Comparison of ENCODE assay signal across 19 cellular contexts in genomic region chr1:184380468-184380867, GRCh38. TPM values are rescaled to one million over a fixed set of nuclear protein-coding genes. Genes with fewer than 3 reads are reported as not detected.
A peak's percentile ranks its signal among the peaks of the same experiment; 100 is the strongest.
DNase-seq lines count a peak whose midpoint lies in the region; ATAC-seq and TF ChIP-seq lines count a peak whose summit lies in the region.
"Had no signal": no experiment of that assay in that cellular context is flagged by ENCODE, and none has a peak within 500 bp of the region (broad histone marks: within the 10 kb centered on the region; RNA-seq: fewer than 3 reads in every experiment).

No MANE protein-coding gene starts in this region.

- no peak overlapping the region for H3K4me3 ChIP-seq in CD8-positive, alpha-beta memory T cell (ENCODE audit: low read length)
- no peak overlapping the region for H3K4me3 ChIP-seq in body of pancreas
- H3K4me3 ChIP-seq in naive thymus-derived CD4-positive, alpha-beta T cell (ENCODE audit: low read length): no peak overlapping the region
- H3K4me3 ChIP-seq: MG63 had no signal

- POLR2A ChIA-PET in activated CD4-positive, alpha-beta T cell treated with anti-CD3 and anti-CD28 coated beads for 36 hours (lab: Charles Lee): no interaction called here
- POLR2A ChIA-PET in CD8-positive, alpha-beta memory T cell (lab: Charles Lee): no interaction called here
- POLR2A ChIA-PET in naive thymus-derived CD4-positive, alpha-beta T cell (lab: Charles Lee): no interaction called here

- no peaks in the 10 kb centered on the region for H3K4me1 ChIP-seq in CD8-positive, alpha-beta memory T cell (ENCODE audit: insufficient read depth, low read length)
- H3K4me1 ChIP-seq in body of pancreas: no peaks in the 10 kb centered on the region
- no peaks in the 10 kb centered on the region for H3K4me1 ChIP-seq in naive thymus-derived CD4-positive, alpha-beta T cell (ENCODE audit: control insufficient read depth in 2 of 2, insufficient read depth in 2 of 2, low read length in 2 of 2)

- no peaks in the 10 kb centered on the region for H3K9me3 ChIP-seq in CD8-positive, alpha-beta memory T cell (ENCODE audit: low read length)
- no peaks in the 10 kb centered on the region for H3K9me3 ChIP-seq in body of pancreas
- no peaks in the 10 kb centered on the region for H3K9me3 ChIP-seq in naive thymus-derived CD4-positive, alpha-beta T cell (ENCODE audit: control insufficient read depth in 2 of 3, low read length in 3 of 3)
- H3K9me3 ChIP-seq: MG63 had no signal

- no peaks in the 10 kb centered on the region for H3K27me3 ChIP-seq in CD8-positive, alpha-beta memory T cell (ENCODE audit: insufficient read depth, low read length, poor library complexity, severe bottlenecking)
- H3K27me3 ChIP-seq in body of pancreas: no peaks in the 10 kb centered on the region
- no peaks in the 10 kb centered on the region for H3K27me3 ChIP-seq in naive thymus-derived CD4-positive, alpha-beta T cell (ENCODE audit: control insufficient read depth in 2 of 2, insufficient read depth in 2 of 2, low read length in 2 of 2)
- H3K27me3 ChIP-seq: MG63 had no signal

- H3K4me3 Mint-ChIP-seq in activated CD4-positive, alpha-beta T cell treated with anti-CD3 and anti-CD28 coated beads, Interleukin-2, amount 10 ng/mL, durations not matched to agents 24 days and 14 days: no peak overlapping the region
- H3K4me3 Mint-ChIP-seq in activated CD4-positive, alpha-beta T cell treated with anti-CD3 and anti-CD28 coated beads for 36 hours: no peak overlapping the region
- H3K4me3 Mint-ChIP-seq in CD8-positive, alpha-beta memory T cell: peak overlapping the region in 2 of 7 donors; percentile 30 to 44
- H3K4me3 Mint-ChIP-seq in naive thymus-derived CD4-positive, alpha-beta T cell: peak overlapping the region in 2 of 10 donors; percentile 13 to 32
- H3K4me3 Mint-ChIP-seq in osteocyte (ENCODE audit: unreplicated experiment): no peak overlapping the region
- H3K4me3 Mint-ChIP-seq: B cell had no signal

- TF ChIP-seq POLR2A in body of pancreas (IDR thresholded peaks at IDR 0.05): no peak

- intact Hi-C loops in activated CD4-positive, alpha-beta T cell treated with anti-CD3 and anti-CD28 coated beads, Interleukin-2, amount 10 ng/mL, durations not matched to agents 24 days and 14 days (cut with micrococcal nuclease): no loop called here
- intact Hi-C loops in activated CD4-positive, alpha-beta T cell treated with anti-CD3 and anti-CD28 coated beads for 36 hours (cut with DNase I, micrococcal nuclease): loop anchor here (10.0 kb wide), 4 partner anchors 284 to 746 kb away; partner anchors contain the start of genes ARPC5 (in 1 of the 2), COLGALT2 (in 1 of the 2) and TSEN15 (in 1 of the 2)
- intact Hi-C loops in body of pancreas (cut with DNase I): no loop called here
- intact Hi-C loops in naive thymus-derived CD4-positive, alpha-beta T cell (cut with micrococcal nuclease): loop anchor here in 1 of 2 donors (10.0 kb wide), 1 partner anchor 746 kb away; the partner anchor contains the start of gene ARPC5
- intact Hi-C loops in left cardiac atrium (cut with DNase I): loop anchor here in 1 of 2 donors (10.0 kb wide), 1 partner anchor 284 kb away; no protein-coding TSS in a partner anchor

- no peak for ATAC-seq in activated CD4-positive, alpha-beta T cell treated with anti-CD3 and anti-CD28 coated beads for 36 hours
- ATAC-seq in body of pancreas: peak; percentile 62
- peak; percentile 56 for ATAC-seq in naive thymus-derived CD4-positive, alpha-beta T cell
- no peak for ATAC-seq in left cardiac atrium
- no peak for ATAC-seq in GM19467 (IDR thresholded peaks at IDR 0.05; ENCODE audit: unreplicated experiment)
- ATAC-seq: Right ventricle myocardium inferior had no signal

- no peaks in the 10 kb centered on the region for H3K36me3 Mint-ChIP-seq in activated CD4-positive, alpha-beta T cell treated with anti-CD3 and anti-CD28 coated beads, Interleukin-2, amount 10 ng/mL, durations not matched to agents 24 days and 14 days (ENCODE audit: low read depth)
- no peaks in the 10 kb centered on the region for H3K36me3 Mint-ChIP-seq in activated CD4-positive, alpha-beta T cell treated with anti-CD3 and anti-CD28 coated beads for 36 hours (ENCODE audit: low read depth)
- H3K36me3 Mint-ChIP-seq in CD8-positive, alpha-beta memory T cell: no peaks in the 10 kb centered on the region
- peaks cover 0 to 3% (median 0%) of the 10 kb centered on the region in 5 donors for H3K36me3 Mint-ChIP-seq in naive thymus-derived CD4-positive, alpha-beta T cell
- no peaks in the 10 kb centered on the region for H3K36me3 Mint-ChIP-seq in osteocyte (ENCODE audit: unreplicated experiment)
- H3K36me3 Mint-ChIP-seq: CD4-positive, CD25-positive, alpha-beta regulatory T cell had no signal

- H3K9me3 Mint-ChIP-seq in activated CD4-positive, alpha-beta T cell treated with anti-CD3 and anti-CD28 coated beads, Interleukin-2, amount 10 ng/mL, durations not matched to agents 24 days and 14 days: peaks cover 4% of the 10 kb centered on the region
- no peaks in the 10 kb centered on the region for H3K9me3 Mint-ChIP-seq in activated CD4-positive, alpha-beta T cell treated with anti-CD3 and anti-CD28 coated beads for 36 hours (ENCODE audit: low read depth)
- peaks cover 0 to 1% (median 0%) of the 10 kb centered on the region in 5 donors for H3K9me3 Mint-ChIP-seq in CD8-positive, alpha-beta memory T cell
- H3K9me3 Mint-ChIP-seq in naive thymus-derived CD4-positive, alpha-beta T cell: peaks cover 0 to 3% (median 0%) of the 10 kb centered on the region in 11 donors
- H3K9me3 Mint-ChIP-seq in osteocyte (ENCODE audit: unreplicated experiment): no peaks in the 10 kb centered on the region

- TF ChIP-seq CTCF in body of pancreas (IDR thresholded peaks at IDR 0.05) (no peak), osteocyte (IDR thresholded peaks at IDR 0.05) (no peak)

- H3K4me1 Mint-ChIP-seq in activated CD4-positive, alpha-beta T cell treated with anti-CD3 and anti-CD28 coated beads, Interleukin-2, amount 10 ng/mL, durations not matched to agents 24 days and 14 days: peaks cover 9% of the 10 kb centered on the region
- no peaks in the 10 kb centered on the region for H3K4me1 Mint-ChIP-seq in activated CD4-positive, alpha-beta T cell treated with anti-CD3 and anti-CD28 coated beads for 36 hours
- peaks cover 11 to 17% (median 16%) of the 10 kb centered on the region in 3 donors for H3K4me1 Mint-ChIP-seq in CD8-positive, alpha-beta memory T cell
- peaks cover 0 to 10% (median 3%) of the 10 kb centered on the region in 7 donors for H3K4me1 Mint-ChIP-seq in naive thymus-derived CD4-positive, alpha-beta T cell
- peaks cover under 1% of the 10 kb centered on the region for H3K4me1 Mint-ChIP-seq in osteocyte (ENCODE audit: unreplicated experiment)

- H3K27ac Mint-ChIP-seq in activated CD4-positive, alpha-beta T cell treated with anti-CD3 and anti-CD28 coated beads, Interleukin-2, amount 10 ng/mL, durations not matched to agents 24 days and 14 days: no peak overlapping the region
- no peak overlapping the region for H3K27ac Mint-ChIP-seq in activated CD4-positive, alpha-beta T cell treated with anti-CD3 and anti-CD28 coated beads for 36 hours
- H3K27ac Mint-ChIP-seq in CD8-positive, alpha-beta memory T cell: peak overlapping the region in 6 of 8 donors; percentile 6 to 80 (median 66)
- H3K27ac Mint-ChIP-seq in naive thymus-derived CD4-positive, alpha-beta T cell: no peak overlapping the region
- no peak overlapping the region for H3K27ac Mint-ChIP-seq in osteocyte (ENCODE audit: unreplicated experiment)
- H3K27ac Mint-ChIP-seq: B cell; CD4-positive, CD25-positive, alpha-beta regulatory T cell had no signal

- peak; percentile 59 for DNase-seq in activated CD4-positive, alpha-beta T cell treated with anti-CD3 and anti-CD28 coated beads, Interleukin-2, amount 10 ng/mL, durations not matched to agents 24 days and 14 days
- no peak for DNase-seq in activated CD4-positive, alpha-beta T cell treated with anti-CD3 and anti-CD28 coated beads for 36 hours
- peak in 1 of 5 donors; percentile 44 for DNase-seq in CD8-positive, alpha-beta memory T cell
- DNase-seq in body of pancreas (no peak), left cardiac atrium (no peak), osteocyte (ENCODE audit: extremely low spot score, unreplicated experiment) (no peak)
- no peak for DNase-seq in naive thymus-derived CD4-positive, alpha-beta T cell
- DNase-seq: 8988T, DMS153, MG63, NCI-H1092 treated with DMSO at 0.1 percent for 48 hours, NCI-H146, NCI-H510A, NCI-H748 treated with DMSO at 0.1 percent for 48 hours had no signal

- H3K36me3 ChIP-seq in CD8-positive, alpha-beta memory T cell (ENCODE audit: insufficient read depth, low read length): no peaks in the 10 kb centered on the region
- no peaks in the 10 kb centered on the region for H3K36me3 ChIP-seq in body of pancreas (replicated peaks in 1 of 2; ENCODE audit: insufficient read depth in 1 of 2, low read depth in 2 of 2)
- H3K36me3 ChIP-seq in naive thymus-derived CD4-positive, alpha-beta T cell (ENCODE audit: control insufficient read depth in 2 of 3, insufficient read depth in 3 of 3, low read length in 3 of 3): no peaks in the 10 kb centered on the region
- H3K36me3 ChIP-seq: MG63 had no signal

- H3K27ac ChIP-seq in CD8-positive, alpha-beta memory T cell (ENCODE audit: low read depth, low read length): no peak overlapping the region
- H3K27ac ChIP-seq in body of pancreas: no peak overlapping the region
- no peak overlapping the region for H3K27ac ChIP-seq in naive thymus-derived CD4-positive, alpha-beta T cell (ENCODE audit: low read depth, low read length)

- H3K27me3 Mint-ChIP-seq in activated CD4-positive, alpha-beta T cell treated with anti-CD3 and anti-CD28 coated beads, Interleukin-2, amount 10 ng/mL, durations not matched to agents 24 days and 14 days: peaks cover 47% of the 10 kb centered on the region
- peaks cover 26% of the 10 kb centered on the region for H3K27me3 Mint-ChIP-seq in activated CD4-positive, alpha-beta T cell treated with anti-CD3 and anti-CD28 coated beads for 36 hours
- H3K27me3 Mint-ChIP-seq in CD8-positive, alpha-beta memory T cell: peaks cover 8 to 23% of the 10 kb centered on the region in 2 donors
- H3K27me3 Mint-ChIP-seq in naive thymus-derived CD4-positive, alpha-beta T cell: peaks cover 36 to 51% (median 44%) of the 10 kb centered on the region in 5 donors
- peaks cover 11% of the 10 kb centered on the region for H3K27me3 Mint-ChIP-seq in osteocyte (ENCODE audit: unreplicated experiment)

- CTCF ChIA-PET in activated CD4-positive, alpha-beta T cell treated with anti-CD3 and anti-CD28 coated beads for 36 hours (lab: Charles Lee): interaction anchor here (0.7 to 1.0 kb wide), 2 partner anchors 16 to 272 kb away, joined by 3 to 4 read pairs; no protein-coding TSS in a partner anchor
- CTCF ChIA-PET in CD8-positive, alpha-beta memory T cell (lab: Charles Lee): no interaction called here
- CTCF ChIA-PET in naive thymus-derived CD4-positive, alpha-beta T cell (lab: Charles Lee): no interaction called here

- 76 to 100% methylated on average over 1 of the region's 1 CpG for WGBS in body of pancreas, 2 donors

RNA-seq across cellular contexts. Expression of gene C1orf21, which starts 6.4 kb away (rescaled TPM):
- total RNA-seq in activated CD4-positive, alpha-beta T cell treated with anti-CD3 and anti-CD28 coated beads, Interleukin-2, amount 10 ng/mL, durations not matched to agents 24 days and 14 days: 1.8 and 2.5 TPM in 2 replicates
- total RNA-seq in activated CD4-positive, alpha-beta T cell treated with anti-CD3 and anti-CD28 coated beads for 36 hours: 1 to 10 TPM; 2.6 to 6.1 TPM
- total RNA-seq in CD8-positive, alpha-beta memory T cell: 1 to 10 TPM; 6.8 to 8.2 TPM
- 23.4 TPM for polyA plus RNA-seq in CD8-positive, alpha-beta memory T cell
- total RNA-seq in body of pancreas (10 to 100 TPM in 1 of 2 donors, 1 to 10 TPM in 1; 8.3 to 10.2 TPM), left cardiac atrium (10 to 100 TPM; 61.3 to 80.7 TPM), osteocyte (31.8 and 39.6 TPM in 2 replicates)
- total RNA-seq in naive thymus-derived CD4-positive, alpha-beta T cell: 1 to 10 TPM in 3 of 5 experiments, under 1 TPM in 2; 0.46 to 8.5 (median 1.7) TPM
- not detected for polyA plus RNA-seq in naive thymus-derived CD4-positive, alpha-beta T cell
- total RNA-seq: OCI-LY7 had no signal

Comparison
In these comparisons a context has a peak if more than half of its experiments do, and no peak if none do; other contexts are left out.
1. intact Hi-C loops: an anchor here in activated CD4-positive, alpha-beta T cell treated with anti-CD3 and anti-CD28 coated beads for 36 hours (10.0 kb wide); none called in activated CD4-positive, alpha-beta T cell treated with anti-CD3 and anti-CD28 coated beads, Interleukin-2, amount 10 ng/mL, durations not matched to agents 24 days and 14 days and body of pancreas.
2. H3K27ac Mint-ChIP-seq: peak in CD8-positive, alpha-beta memory T cell (6 of 8); none in activated CD4-positive, alpha-beta T cell treated with anti-CD3 and anti-CD28 coated beads, Interleukin-2, amount 10 ng/mL, durations not matched to agents 24 days and 14 days (single experiment), activated CD4-positive, alpha-beta T cell treated with anti-CD3 and anti-CD28 coated beads for 36 hours (single experiment), naive thymus-derived CD4-positive, alpha-beta T cell (0 of 9) and osteocyte (single experiment).
3. ATAC-seq: peak in body of pancreas (single experiment) and naive thymus-derived CD4-positive, alpha-beta T cell (single experiment); none in activated CD4-positive, alpha-beta T cell treated with anti-CD3 and anti-CD28 coated beads for 36 hours (single experiment), left cardiac atrium (0 of 2) and GM19467 (single experiment).